ENCODE assay signal across 10 cellular contexts in the genomic region with DNA sequence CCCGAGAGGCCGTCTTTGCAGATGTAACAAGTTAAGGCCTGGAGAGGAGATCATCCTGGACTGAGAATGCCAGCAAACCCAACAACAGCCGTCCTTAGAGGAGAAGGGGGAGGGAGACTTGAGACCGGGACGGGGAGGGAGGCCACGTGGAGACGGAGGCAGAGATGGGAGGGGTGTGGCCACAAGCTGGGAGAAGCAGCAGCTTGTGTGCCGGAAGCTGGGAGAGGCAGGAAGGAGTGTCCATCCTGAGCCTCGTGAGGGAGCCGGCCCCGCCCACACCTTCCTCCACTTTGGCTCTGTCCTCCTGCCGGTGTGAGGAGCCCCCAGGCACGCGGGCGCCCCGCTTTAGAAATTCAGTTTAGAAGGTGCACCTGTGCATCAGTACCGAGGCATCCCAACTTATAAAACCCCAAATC.
DNase-seq lines count a peak whose midpoint lies in the region; ATAC-seq and TF ChIP-seq lines count a peak whose summit lies in the region.
"Had no signal": no experiment of that assay in that cellular context is flagged by ENCODE, and none has a peak within 500 bp of the region (broad histone marks: within the 10 kb centered on the region; RNA-seq: fewer than 3 reads in every experiment).

No MANE protein-coding gene starts in this region.

- no peaks in the 10 kb centered on the region for H3K36me3 ChIP-seq in breast epithelium
- no peaks in the 10 kb centered on the region for H3K36me3 ChIP-seq in lower lobe of right lung
- H3K36me3 ChIP-seq in PC-9 (ENCODE audit: low read depth), result no peaks in the 10 kb centered on the region

- H3K27me3 Mint-ChIP-seq in CD4-positive, alpha-beta T cell, result no peaks in the 10 kb centered on the region

- peak; percentile 47 for ATAC-seq in CD4-positive, alpha-beta T cell (ENCODE audit: poor library complexity)
- peak; percentile 29 for ATAC-seq in HG02759 (IDR thresholded peaks at IDR 0.05; ENCODE audit: unreplicated experiment)
- ATAC-seq in lower lobe of right lung, result no peak
- ATAC-seq in GM19452 (IDR thresholded peaks at IDR 0.05; ENCODE audit: unreplicated experiment), result no peak

- H4K20me1 ChIP-seq in PC-9 (ENCODE audit: insufficient read depth), result 0 out of 2 replicates have a peak, but pooled peaks cover 4% of the 10 kb centered on the region

- H3K4me2 ChIP-seq in PC-9, result no peak overlapping the region
- H3K4me2 ChIP-seq: KMS-11 had no signal

- intact Hi-C loops in CD4-positive, alpha-beta T cell (cut with DNase I, micrococcal nuclease), result loop anchor here (5.0 to 10.0 kb wide), 7 partner anchors 40 to 282 kb away; no protein-coding TSS in a partner anchor
- intact Hi-C loops in breast epithelium (cut with DNase I; ENCODE audit: low total_unique reads), result no loop called here
- intact Hi-C loops in lower lobe of right lung (cut with DNase I), result no loop called here
- intact Hi-C loops in PC-9 (cut with micrococcal nuclease; ENCODE audit: unreplicated experiment), result no loop called here

- no peaks in the 10 kb centered on the region for H3K9me3 Mint-ChIP-seq in CD4-positive, alpha-beta T cell

- TF ChIP-seq CTCF in CD4-positive, alpha-beta T cell (IDR thresholded peaks at IDR 0.05), result no peak
- TF ChIP-seq CTCF in breast epithelium (IDR thresholded peaks at IDR 0.05) (no peak), lower lobe of right lung (IDR thresholded peaks at IDR 0.05) (no peak), PC-9 (conservative IDR thresholded peaks at IDR 0.05) (no peak)

- no peak overlapping the region for H3K27ac Mint-ChIP-seq in CD4-positive, alpha-beta T cell

- no peak for DNase-seq in CD4-positive, alpha-beta T cell
- DNase-seq in NCI-H82 treated with DMSO at 0.1 percent for 48 hours (lab: John Stamatoyannopoulos, UW; ENCODE audit: unreplicated experiment) (peak; percentile 27), breast epithelium (ENCODE audit: low spot score in 2 of 2) (peak in 1 of 2 donors; percentile 53), lower lobe of right lung (peak; percentile 54), PC-9 (no peak), NCI-H1930 (lab: John Stamatoyannopoulos, UW) (no peak)

- no peaks in the 10 kb centered on the region for H3K79me2 ChIP-seq in PC-9 (ENCODE audit: low read depth)

- H3K4me3 Mint-ChIP-seq in CD4-positive, alpha-beta T cell, result peak overlapping the region; percentile 56

- H3F3A ChIP-seq in PC-9 (ENCODE audit: insufficient read depth, low read depth), result peaks cover 20% of the 10 kb centered on the region

- H3K9me3 ChIP-seq in CD4-positive, alpha-beta T cell (ENCODE audit: control insufficient read depth, low read length), result no peaks in the 10 kb centered on the region
- no peaks in the 10 kb centered on the region for H3K9me3 ChIP-seq in breast epithelium
- H3K9me3 ChIP-seq in lower lobe of right lung, result no peaks in the 10 kb centered on the region
- H3K9me3 ChIP-seq in PC-9 (ENCODE audit: insufficient read depth, low read depth), result no peaks in the 10 kb centered on the region

- H2AFZ ChIP-seq in PC-9, result no peak overlapping the region

- no peaks in the 10 kb centered on the region for H3K27me3 ChIP-seq in CD4-positive, alpha-beta T cell (ENCODE audit: control insufficient read depth, insufficient read depth, low read length)
- H3K27me3 ChIP-seq in breast epithelium (no peaks in the 10 kb centered on the region), lower lobe of right lung (ENCODE audit: low read depth) (no peaks in the 10 kb centered on the region), PC-9 (ENCODE audit: insufficient read depth, low read depth) (peaks cover 14% of the 10 kb centered on the region; the same call in 1 of the 2 replicates)

- CTCF ChIA-PET in CD4-positive, alpha-beta T cell (lab: Charles Lee), result no interaction called here
- CTCF ChIA-PET in PC-9 (lab: Charles Lee), result interaction anchor here (0.6 kb wide), 1 partner anchor 232 kb away, joined by 3 read pairs; no protein-coding TSS in a partner anchor

- no TSS peak for BruUV-seq in PC-9 (replicated peaks; lab: Mats Ljungman, UMichigan)

- H3K4me3 ChIP-seq in breast epithelium, result peak overlapping the region in 2 of 3 donors; percentile 25 to 44
- H3K4me3 ChIP-seq in lower lobe of right lung, result peak overlapping the region; percentile 14
- no peak overlapping the region for H3K4me3 ChIP-seq in PC-9
- H3K4me3 ChIP-seq: lung had no signal

- no peak overlapping the region for H3K27ac ChIP-seq in CD4-positive, alpha-beta T cell (ENCODE audit: low read depth, low read length)
- H3K27ac ChIP-seq in breast epithelium (no peak overlapping the region), lower lobe of right lung (no peak overlapping the region), PC-9 (no peak overlapping the region)
- H3K27ac ChIP-seq: KMS-11 had no signal

- peaks cover 11% of the 10 kb centered on the region for H3K4me1 Mint-ChIP-seq in CD4-positive, alpha-beta T cell (ENCODE audit: low read depth)

- H3K9me2 ChIP-seq in PC-9 (ENCODE audit: insufficient read depth), result no peaks in the 10 kb centered on the region

- TF ChIP-seq POLR2A in breast epithelium (IDR thresholded peaks at IDR 0.05), result no peak

- no peaks in the 10 kb centered on the region for H3K4me1 ChIP-seq in breast epithelium
- H3K4me1 ChIP-seq in lower lobe of right lung, result peaks cover 9% of the 10 kb centered on the region
- no peaks in the 10 kb centered on the region for H3K4me1 ChIP-seq in PC-9 (replicated peaks; ENCODE audit: insufficient read depth)

- H3K36me3 Mint-ChIP-seq in CD4-positive, alpha-beta T cell (ENCODE audit: low read depth), result no peaks in the 10 kb centered on the region

- POLR2A ChIA-PET in CD4-positive, alpha-beta T cell (lab: Charles Lee), result interaction anchor here (1.0 to 1.4 kb wide), 3 partner anchors 13 to 58 kb away, joined by 3 to 9 read pairs (median 4); no protein-coding TSS in a partner anchor
- POLR2A ChIA-PET in PC-9 (lab: Charles Lee; ENCODE audit: unreplicated experiment), result no interaction called here

Comparison
In these comparisons a context has a peak if more than half of its experiments do, and no peak if none do; other contexts are left out.
1. ATAC-seq: peak in CD4-positive, alpha-beta T cell (single experiment) and HG02759 (single experiment); none in lower lobe of right lung (0 of 2) and GM19452 (single experiment).
2. DNase-seq: peak in NCI-H82 treated with DMSO at 0.1 percent for 48 hours (single experiment) and lower lobe of right lung (single experiment); none in CD4-positive, alpha-beta T cell (0 of 10), PC-9 (0 of 2) and NCI-H1930 (0 of 2).
3. intact Hi-C loops: an anchor here in CD4-positive, alpha-beta T cell (5.0 to 10.0 kb wide); none called in breast epithelium, lower lobe of right lung and PC-9.